In genomic region chr1:186420923-186421322, GRCh38 we compare ENCODE assay signal across 9 cellular contexts. TPM values are rescaled to one million over a fixed set of nuclear protein-coding genes. Genes with fewer than 3 reads are reported as not detected.
DNase-seq lines count a peak whose midpoint lies in the region; ATAC-seq and TF ChIP-seq lines count a peak whose summit lies in the region.
"Had no signal": no experiment of that assay in that cellular context is flagged by ENCODE, and none has a peak within 500 bp of the region (broad histone marks: within the 10 kb centered on the region; RNA-seq: fewer than 3 reads in every experiment).

No MANE protein-coding gene starts in this region.

- DNase-seq in fibroblast of gingiva (ENCODE audit: low read depth) (peak; percentile 37), glutamatergic neuron (no peak), BE2C (no peak), NCI-H187 (lab: John Stamatoyannopoulos, UW) (no peak), vagina (ENCODE audit: extremely low spot score in 2 of 2) (no peak)

- no peak overlapping the region for H3K4me3 ChIP-seq in BE2C (ENCODE audit: low read depth, low read length)
- H3K4me3 ChIP-seq in vagina, result no peak overlapping the region
- H3K4me3 ChIP-seq: thoracic aorta had no signal

- no peak for TF ChIP-seq CTCF in glutamatergic neuron (IDR thresholded peaks at IDR 0.05; ENCODE audit: partially characterized antibody, unreplicated experiment)
- TF ChIP-seq CTCF in BE2C (IDR thresholded peaks at IDR 0.05; ENCODE audit: low read depth, low read length), result no peak
- TF ChIP-seq CTCF in vagina (IDR thresholded peaks at IDR 0.05), result no peak

- H3K27ac ChIP-seq in vagina, result no peak overlapping the region
- H3K27ac ChIP-seq: thoracic aorta had no signal

- H3K4me1 ChIP-seq in BE2C (0 out of 2 replicates have a peak, but pooled peaks cover 2% of the 10 kb centered on the region), vagina (no peaks in the 10 kb centered on the region)

- H3K36me3 ChIP-seq in BE2C (peaks cover 12% of the 10 kb centered on the region), vagina (peaks cover 0 to 22% of the 10 kb centered on the region in 2 donors)

- no peak overlapping the region for H3K4me3 Mint-ChIP-seq in glutamatergic neuron (ENCODE audit: unreplicated experiment)

- H3K27ac Mint-ChIP-seq in glutamatergic neuron (ENCODE audit: unreplicated experiment), result no peak overlapping the region

- H3K4me1 Mint-ChIP-seq in glutamatergic neuron (ENCODE audit: low read depth, unreplicated experiment), result peaks cover 1% of the 10 kb centered on the region

- peaks cover 2% of the 10 kb centered on the region for H3K27me3 Mint-ChIP-seq in glutamatergic neuron (ENCODE audit: unreplicated experiment)

- H3K27me3 ChIP-seq in BE2C (no peaks in the 10 kb centered on the region), vagina (no peaks in the 10 kb centered on the region)

- no peaks in the 10 kb centered on the region for H3K9me3 Mint-ChIP-seq in glutamatergic neuron (ENCODE audit: unreplicated experiment)

- ATAC-seq in GM18511 (IDR thresholded peaks at IDR 0.05; ENCODE audit: unreplicated experiment), result peak; percentile 87
- peak; percentile 85 for ATAC-seq in GM21528 (IDR thresholded peaks at IDR 0.05; ENCODE audit: low FRiP score, unreplicated experiment)
- ATAC-seq in HG03457 (IDR thresholded peaks at IDR 0.05; ENCODE audit: unreplicated experiment), result peak; percentile 63

- H3K9me3 ChIP-seq in BE2C (no peaks in the 10 kb centered on the region), vagina (no peaks in the 10 kb centered on the region)
- H3K9me3 ChIP-seq: thoracic aorta had no signal

- no peak for TF ChIP-seq POLR2A in vagina (IDR thresholded peaks at IDR 0.05)

- intact Hi-C loops in vagina (cut with DNase I), result no loop called here

- no peaks in the 10 kb centered on the region for H3K36me3 Mint-ChIP-seq in glutamatergic neuron (ENCODE audit: unreplicated experiment)

RNA-seq across cellular contexts. Expression of gene PDC, which starts 40.0 kb away (rescaled TPM):
- total RNA-seq in glutamatergic neuron (ENCODE audit: unreplicated experiment), result not detected
- not detected for polyA plus RNA-seq in BE2C (2012; ENCODE audit: insufficient read depth, insufficient read length, low read depth)
- total RNA-seq in vagina, result not detected
- total RNA-seq: thoracic aorta had no signal

RNA-seq across cellular contexts. Expression of gene ODR4, which starts 45.3 kb away (rescaled TPM):
- total RNA-seq in glutamatergic neuron (ENCODE audit: unreplicated experiment) (20.6 TPM), vagina (9.3 TPM)
- 16.5 TPM for polyA plus RNA-seq in BE2C (2012; ENCODE audit: insufficient read depth, insufficient read length, low read depth)

RNA-seq across cellular contexts. Expression of gene TPR, which starts 45.9 kb away (rescaled TPM):
- 112 TPM for total RNA-seq in glutamatergic neuron (ENCODE audit: unreplicated experiment)
- polyA plus RNA-seq in BE2C (2012; ENCODE audit: insufficient read depth, insufficient read length, low read depth), result 67.2 TPM
- 70.5 TPM for total RNA-seq in vagina
